33 cellular contexts compared by ENCODE assay signal in the genomic region with DNA sequence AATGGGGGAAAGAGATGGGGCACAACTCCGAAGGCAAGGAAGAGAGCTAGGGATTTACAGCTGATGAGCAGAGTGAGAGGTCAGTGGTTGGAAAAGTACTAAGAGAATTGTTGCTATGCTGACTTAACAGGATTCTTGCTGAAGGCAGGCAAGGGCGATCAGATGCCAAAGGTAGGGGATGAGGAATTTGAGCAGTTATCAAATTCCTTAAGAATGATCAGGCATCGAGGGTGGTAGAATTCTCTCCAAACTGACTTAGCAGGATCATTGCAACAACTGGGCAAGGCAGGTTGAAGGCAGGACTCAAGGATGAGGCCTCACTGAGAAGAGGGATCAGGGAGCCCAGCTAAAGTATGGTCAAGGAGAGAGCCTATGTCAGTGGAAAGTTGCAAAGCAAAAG.
"Had no signal": no experiment of that assay in that cellular context is flagged by ENCODE, and none has a peak within 500 bp of the region (broad histone marks: within the 10 kb centered on the region; RNA-seq: fewer than 3 reads in every experiment).

No MANE protein-coding gene starts in this region.

- H3K27ac ChIP-seq: brain microvascular endothelial cell, coronary artery, dorsolateral prefrontal cortex, esophagus muscularis mucosa, foreskin keratinocyte, gastrocnemius medialis had no signal

- DNase-seq: activated CD4-positive, alpha-beta memory T cell treated with anti-CD3 and anti-CD28 coated beads for 36 hours; activated CD4-positive, alpha-beta T cell treated with anti-CD3 and anti-CD28 coated beads for 36 hours; activated CD4-positive, alpha-beta T cell treated with anti-CD3 and anti-CD28 coated beads, Interleukin-2, amount 10 ng/mL, durations not matched to agents 24 days and 14 days; activated CD4-positive, CD25-positive, alpha-beta regulatory T cell; activated CD4-positive, CD25-positive, alpha-beta regulatory T cell treated with anti-CD3 and anti-CD28 coated beads, Interleukin-2, amount 50 U/mL, for 72 hours; activated CD8-positive, alpha-beta memory T cell treated with anti-CD3 and anti-CD28 coated beads, Interleukin-2, amount 10 ng/mL, durations not matched to agents 7 days and 5 days; activated CD8-positive, alpha-beta memory T cell treated with anti-CD3 and anti-CD28 coated beads, Interleukin-2, amount 50 U/mL, for 4 hours; activated CD8-positive, alpha-beta T cell treated with anti-CD3 and anti-CD28 coated beads, Interleukin-2, amount 10 ng/mL, durations not matched to agents 7 days and 5 days; activated gamma-delta T cell; activated naive CD4-positive, alpha-beta T cell; activated naive CD4-positive, alpha-beta T cell treated with anti-CD3 and anti-CD28 coated beads, Interleukin-2, amount 10 ng/mL, durations not matched to agents 7 days and 5 days; activated naive CD8-positive, alpha-beta T cell treated with anti-CD3 and anti-CD28 coated beads, Interleukin-2, amount 10 ng/mL, durations not matched to agents 7 days and 5 days; activated T-cell treated with anti-CD3 and anti-CD28 coated beads, Interleukin-2, amount 50 U/mL, for 24 hours; activated T-cell treated with anti-CD3 and anti-CD28 coated beads, Interleukin-2, amount 50 U/mL, for 72 hours; amniotic stem cell; anterior cingulate cortex; brain microvascular endothelial cell; dorsolateral prefrontal cortex; effector memory CD4-positive, alpha-beta T cell; erythroblast; foreskin keratinocyte; gastrocnemius medialis; glutamatergic neuron; T-helper 1 cell; T-helper 17 cell; T1000 had no signal

- H3K36me3 ChIP-seq: brain microvascular endothelial cell, esophagus muscularis mucosa, gastrocnemius medialis had no signal

- H3K4me3 ChIP-seq: coronary artery, dorsolateral prefrontal cortex, esophagus muscularis mucosa, gastrocnemius medialis had no signal

- H3K9me3 Mint-ChIP-seq: activated naive CD4-positive, alpha-beta T cell treated with anti-CD3 and anti-CD28 coated beads, Interleukin-2, amount 10 ng/mL, durations not matched to agents 7 days and 5 days had no signal

- H3K27me3 Mint-ChIP-seq: activated naive CD8-positive, alpha-beta T cell treated with anti-CD3 and anti-CD28 coated beads, Interleukin-2, amount 10 ng/mL, durations not matched to agents 7 days and 5 days; activated T-cell treated with anti-CD3 and anti-CD28 coated beads, Interleukin-2, amount 50 U/mL, for 24 hours; dendritic cell treated with granulocyte-macrophage colony-stimulating factor and Interleukin-4, amounts not matched to agents 40 ng/mL and 50 ng/mL, for 4 days had no signal

- H3K27me3 ChIP-seq: brain microvascular endothelial cell, dorsolateral prefrontal cortex, esophagus muscularis mucosa, gastrocnemius medialis had no signal

- H3K9me3 ChIP-seq: esophagus muscularis mucosa, gastrocnemius medialis had no signal

- H3K4me1 Mint-ChIP-seq: activated naive CD8-positive, alpha-beta T cell treated with anti-CD3 and anti-CD28 coated beads, Interleukin-2, amount 10 ng/mL, durations not matched to agents 7 days and 5 days; central memory CD8-positive, alpha-beta T cell; T-helper 17 cell had no signal

- H3K4me1 ChIP-seq: foreskin keratinocyte, gastrocnemius medialis had no signal

- H3K27ac Mint-ChIP-seq: activated CD4-positive, alpha-beta memory T cell treated with anti-CD3 and anti-CD28 coated beads for 36 hours; activated CD4-positive, alpha-beta T cell treated with anti-CD3 and anti-CD28 coated beads for 36 hours; activated CD4-positive, alpha-beta T cell treated with anti-CD3 and anti-CD28 coated beads, Interleukin-2, amount 10 ng/mL, durations not matched to agents 24 days and 14 days; activated CD8-positive, alpha-beta memory T cell treated with anti-CD3 and anti-CD28 coated beads, Interleukin-2, amount 10 ng/mL, durations not matched to agents 7 days and 5 days; activated CD8-positive, alpha-beta T cell treated with anti-CD3 and anti-CD28 coated beads, Interleukin-2, amount 10 ng/mL, durations not matched to agents 7 days and 5 days; activated naive CD4-positive, alpha-beta T cell treated with anti-CD3 and anti-CD28 coated beads, Interleukin-2, amount 10 ng/mL, durations not matched to agents 7 days and 5 days; activated naive CD4-positive, alpha-beta T cell treated with anti-CD3 and anti-CD28 coated beads, Interleukin-2, amount 50 U/mL, for 72 hours; activated naive CD8-positive, alpha-beta T cell treated with anti-CD3 and anti-CD28 coated beads, Interleukin-2, amount 10 ng/mL, durations not matched to agents 7 days and 5 days; activated T-cell treated with anti-CD3 and anti-CD28 coated beads, Interleukin-2, amount 50 U/mL, for 24 hours; activated T-cell treated with anti-CD3 and anti-CD28 coated beads, Interleukin-2, amount 50 U/mL, for 72 hours; dendritic cell treated with granulocyte-macrophage colony-stimulating factor and Interleukin-4, amounts not matched to agents 40 ng/mL and 50 ng/mL, for 4 days; endodermal cell; T-helper 17 cell; T-helper 2 cell treated with Interferon-gamma antibody and Interleukin-4, amounts not matched to agents 5 μg/mL and 100 μg/mL, for 36 hours had no signal

- H3K36me3 Mint-ChIP-seq: activated CD4-positive, alpha-beta memory T cell treated with anti-CD3 and anti-CD28 coated beads for 36 hours; activated naive CD4-positive, alpha-beta T cell treated with anti-CD3 and anti-CD28 coated beads, Interleukin-2, amount 10 ng/mL, durations not matched to agents 7 days and 5 days; activated naive CD8-positive, alpha-beta T cell treated with anti-CD3 and anti-CD28 coated beads, Interleukin-2, amount 10 ng/mL, durations not matched to agents 7 days and 5 days had no signal

- H3K4me3 Mint-ChIP-seq: activated CD4-positive, alpha-beta memory T cell treated with anti-CD3 and anti-CD28 coated beads for 36 hours; activated CD4-positive, alpha-beta T cell treated with anti-CD3 and anti-CD28 coated beads for 36 hours; activated CD4-positive, alpha-beta T cell treated with anti-CD3 and anti-CD28 coated beads, Interleukin-2, amount 10 ng/mL, durations not matched to agents 24 days and 14 days; activated CD8-positive, alpha-beta memory T cell treated with anti-CD3 and anti-CD28 coated beads, Interleukin-2, amount 10 ng/mL, durations not matched to agents 7 days and 5 days; activated CD8-positive, alpha-beta T cell treated with anti-CD3 and anti-CD28 coated beads, Interleukin-2, amount 10 ng/mL, durations not matched to agents 7 days and 5 days; activated naive CD4-positive, alpha-beta T cell treated with anti-CD3 and anti-CD28 coated beads, Interleukin-2, amount 10 ng/mL, durations not matched to agents 7 days and 5 days; activated naive CD8-positive, alpha-beta T cell treated with anti-CD3 and anti-CD28 coated beads, Interleukin-2, amount 10 ng/mL, durations not matched to agents 7 days and 5 days; activated T-cell treated with anti-CD3 and anti-CD28 coated beads, Interleukin-2, amount 50 U/mL, for 24 hours; activated T-cell treated with anti-CD3 and anti-CD28 coated beads, Interleukin-2, amount 50 U/mL, for 72 hours; central memory CD8-positive, alpha-beta T cell; dendritic cell treated with granulocyte-macrophage colony-stimulating factor and Interleukin-4, amounts not matched to agents 40 ng/mL and 50 ng/mL, for 4 days; endodermal cell; T-helper 17 cell; T-helper 2 cell treated with Interferon-gamma antibody and Interleukin-4, amounts not matched to agents 5 μg/mL and 100 μg/mL, for 36 hours had no signal
